Comparison of ENCODE assay signal across 1 cellular context in genomic region chr3:51742978-51743377, GRCh38.
TF ChIP-seq lines count a peak whose summit lies in the region.
"Not testable (repeated sequence)": the region's sequence is repeated elsewhere in the genome, so short reads cannot be mapped to it uniquely, and the experiment has no call there.

No MANE protein-coding gene starts in this region.

TF ChIP-seq in K562, 482 proteins besides CTCF, POLR2A, EP300 and RAD21:
- TF ChIP-seq TOE1 (IDR thresholded peaks at IDR 0.05; ENCODE audit: borderline replicate concordance): peak; percentile 60; the same call in 1 of the 2 replicates
- not testable (repeated sequence) for TF ChIP-seq TOE1 (CRISPR knock-in tag; IDR thresholded peaks at IDR 0.05; ENCODE audit: borderline replicate concordance, low read depth); CEBPG (CRISPR knock-in tag; IDR thresholded peaks at IDR 0.05); JUND (tag; IDR thresholded peaks at IDR 0.05; ENCODE audit: borderline replicate concordance, low read depth, low read length); NR2C2 (CRISPR knock-in tag; IDR thresholded peaks at IDR 0.05)
- peak; percentile 44; the same call in 1 of the 2 replicates for TF ChIP-seq ZNF766 (CRISPR knock-in tag; conservative IDR thresholded peaks at IDR 0.05)
- peak in 1 of 2 experiments; percentile 73; a peak in 2 of 4 replicates for TF ChIP-seq CEBPG (tag; conservative IDR thresholded peaks at IDR 0.05 in 1 of 2, IDR thresholded peaks at IDR 0.05 in 1 of 2)
- TF ChIP-seq GABPA (tag; conservative IDR thresholded peaks at IDR 0.05; ENCODE audit: low read depth): peak; percentile 53; the same call in 1 of the 2 replicates
- TF ChIP-seq JUND (IDR thresholded peaks at IDR 0.05; ENCODE audit: borderline replicate concordance, low read depth, low read length): 0 out of 2 replicates have a peak, but pooled peaks have one; percentile 3
- peak; percentile 28; the same call in 1 of the 2 replicates for TF ChIP-seq EP400 (IDR thresholded peaks at IDR 0.05)
- TF ChIP-seq NR2C2 (tag; IDR thresholded peaks at IDR 0.05): peak; percentile 31; the same call in 1 of the 2 replicates
- TF ChIP-seq, protein P1, sequence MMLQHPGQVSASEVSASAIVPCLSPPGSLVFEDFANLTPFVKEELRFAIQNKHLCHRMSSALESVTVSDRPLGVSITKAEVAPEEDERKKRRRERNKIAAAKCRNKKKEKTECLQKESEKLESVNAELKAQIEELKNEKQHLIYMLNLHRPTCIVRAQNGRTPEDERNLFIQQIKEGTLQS (IDR thresholded peaks at IDR 0.05): peak; percentile 69; the same call in 1 of the 2 replicates
- TF ChIP-seq, protein P1 (CRISPR knock-in tag; conservative IDR thresholded peaks at IDR 0.05): not testable (repeated sequence)
- peak; percentile 33; the same call in 1 of the 2 replicates for TF ChIP-seq GABPB1 (CRISPR knock-in tag; IDR thresholded peaks at IDR 0.05)
- peak; percentile 28; the same call in 1 of the 2 replicates for TF ChIP-seq ATF7 (IDR thresholded peaks at IDR 0.05)
- TF ChIP-seq, protein P2, sequence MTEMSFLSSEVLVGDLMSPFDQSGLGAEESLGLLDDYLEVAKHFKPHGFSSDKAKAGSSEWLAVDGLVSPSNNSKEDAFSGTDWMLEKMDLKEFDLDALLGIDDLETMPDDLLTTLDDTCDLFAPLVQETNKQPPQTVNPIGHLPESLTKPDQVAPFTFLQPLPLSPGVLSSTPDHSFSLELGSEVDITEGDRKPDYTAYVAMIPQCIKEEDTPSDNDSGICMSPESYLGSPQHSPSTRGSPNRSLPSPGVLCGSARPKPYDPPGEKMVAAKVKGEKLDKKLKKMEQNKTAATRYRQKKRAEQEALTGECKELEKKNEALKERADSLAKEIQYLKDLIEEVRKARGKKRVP (CRISPR knock-in tag; IDR thresholded peaks at IDR 0.05): peak; percentile 67; the same call in 1 of the 2 replicates
